9 cellular contexts compared by ENCODE assay signal in genomic region chrX:69137371-69137881, GRCh38. TPM values are rescaled to one million over a fixed set of nuclear protein-coding genes. Genes with fewer than 3 reads are reported as not detected.
DNase-seq lines count a peak whose midpoint lies in the region; ATAC-seq and TF ChIP-seq lines count a peak whose summit lies in the region.
"Had no signal": no experiment of that assay in that cellular context is flagged by ENCODE, and none has a peak within 500 bp of the region (broad histone marks: within the 10 kb centered on the region; RNA-seq: fewer than 3 reads in every experiment).

No MANE protein-coding gene starts in this region.

- H3K9me3 ChIP-seq in HUES6 (ENCODE audit: control insufficient read depth, insufficient read depth, low read depth, low read length) (no peaks in the 10 kb centered on the region), lower lobe of right lung (no peaks in the 10 kb centered on the region), testis (no peaks in the 10 kb centered on the region)

- peaks cover 67% of the 10 kb centered on the region for H3K4me1 ChIP-seq in HUES6 (ENCODE audit: control insufficient read depth, insufficient read depth, low read length)
- no peaks in the 10 kb centered on the region for H3K4me1 ChIP-seq in lower lobe of right lung
- H3K4me1 ChIP-seq in testis: peaks cover 10% of the 10 kb centered on the region

- peaks cover 6% of the 10 kb centered on the region for H3K4me1 Mint-ChIP-seq in endothelial cell (ENCODE audit: unreplicated experiment)
- H3K4me1 Mint-ChIP-seq: activated naive CD4-positive, alpha-beta T cell treated with anti-CD3 and anti-CD28 coated beads, Interleukin-2, amount 50 U/mL, for 24 hours had no signal

- H3K36me3 ChIP-seq in HUES6 (ENCODE audit: control insufficient read depth, insufficient read depth, low read length) (no peaks in the 10 kb centered on the region), lower lobe of right lung (no peaks in the 10 kb centered on the region), testis (ENCODE audit: low read depth, missing control alignments) (no peaks in the 10 kb centered on the region)

- TF ChIP-seq CTCF in endothelial cell (IDR thresholded peaks at IDR 0.05; ENCODE audit: unreplicated experiment) (no peak), lower lobe of right lung (IDR thresholded peaks at IDR 0.05) (no peak), testis (IDR thresholded peaks at IDR 0.05) (no peak)

- DNase-seq in endothelial cell (ENCODE audit: low spot score) (peak; percentile 4), lower lobe of right lung (no peak), testis (peak; percentile 55), cerebellum (ENCODE audit: low spot score) (no peak), globus pallidus (ENCODE audit: low spot score) (no peak), germinal center (ENCODE audit: low spot score) (no peak), GDM1 (lab: John Stamatoyannopoulos, UW) (no peak)

- H3K4me3 Mint-ChIP-seq in endothelial cell (ENCODE audit: unreplicated experiment): no peak overlapping the region
- H3K4me3 Mint-ChIP-seq: activated naive CD4-positive, alpha-beta T cell treated with anti-CD3 and anti-CD28 coated beads, Interleukin-2, amount 50 U/mL, for 24 hours had no signal

- 5% methylated on average over 10 of the region's 10 CpGs; no CpG with 5 or more reads in 1 of the 2 donors for WGBS in testis, 2 donors

- no peaks in the 10 kb centered on the region for H3K9me3 Mint-ChIP-seq in endothelial cell (ENCODE audit: unreplicated experiment)
- H3K9me3 Mint-ChIP-seq: activated naive CD4-positive, alpha-beta T cell treated with anti-CD3 and anti-CD28 coated beads, Interleukin-2, amount 50 U/mL, for 24 hours had no signal

- H3K36me3 Mint-ChIP-seq in endothelial cell (ENCODE audit: low read depth, unreplicated experiment): peaks cover 6% of the 10 kb centered on the region
- H3K36me3 Mint-ChIP-seq: activated naive CD4-positive, alpha-beta T cell treated with anti-CD3 and anti-CD28 coated beads, Interleukin-2, amount 50 U/mL, for 24 hours had no signal

- no peak for TF ChIP-seq POLR2A in testis (IDR thresholded peaks at IDR 0.05)

- no peak overlapping the region for H3K27ac Mint-ChIP-seq in endothelial cell (ENCODE audit: unreplicated experiment)
- H3K27ac Mint-ChIP-seq: activated naive CD4-positive, alpha-beta T cell treated with anti-CD3 and anti-CD28 coated beads, Interleukin-2, amount 50 U/mL, for 24 hours had no signal

- peak overlapping the region; percentile 84 for H3K9ac ChIP-seq in HUES6 (ENCODE audit: low read length)

- H3K4me3 ChIP-seq in HUES6 (ENCODE audit: low read depth, low read length): peak overlapping the region; percentile 50
- peak overlapping the region; percentile 28 for H3K4me3 ChIP-seq in lower lobe of right lung
- H3K4me3 ChIP-seq in testis: peak overlapping the region in 1 of 2 donors; percentile 29

- H3K27me3 ChIP-seq in HUES6 (ENCODE audit: control insufficient read depth, insufficient read depth, low read length) (0 out of 2 replicates have a peak, but pooled peaks cover 4% of the 10 kb centered on the region), lower lobe of right lung (ENCODE audit: low read depth) (no peaks in the 10 kb centered on the region), testis (no peaks in the 10 kb centered on the region)

- ATAC-seq in lower lobe of right lung: peak in 1 of 2 donors; percentile 27

- H3K27me3 Mint-ChIP-seq in endothelial cell (ENCODE audit: unreplicated experiment): no peaks in the 10 kb centered on the region
- H3K27me3 Mint-ChIP-seq: activated naive CD4-positive, alpha-beta T cell treated with anti-CD3 and anti-CD28 coated beads, Interleukin-2, amount 50 U/mL, for 24 hours had no signal

- peak overlapping the region; percentile 94 for H3K27ac ChIP-seq in HUES6 (ENCODE audit: low read depth, low read length)
- H3K27ac ChIP-seq in lower lobe of right lung: peak overlapping the region; percentile 72
- H3K27ac ChIP-seq in testis: peak overlapping the region; percentile 55 to 71

- intact Hi-C loops in lower lobe of right lung (cut with DNase I): no loop called here
- intact Hi-C loops in testis (cut with DNase I; ENCODE audit: low total_unique reads): no loop called here

RNA-seq across cellular contexts. Expression of gene PJA1, which starts 27.8 kb away (rescaled TPM):
- 11.3 TPM for total RNA-seq in endothelial cell (ENCODE audit: unreplicated experiment)
- 21.9 TPM for total RNA-seq in lower lobe of right lung
- 100 to 1,000 TPM in 1 of 2 donors, 10 to 100 TPM in 1; 56.6 to 101 TPM for total RNA-seq in testis
- polyA plus RNA-seq in testis (ENCODE audit: insufficient read depth, low read depth, low replicate concordance): 61.8 TPM
- 64.5 TPM for total RNA-seq in cerebellum

Comparison
In these comparisons a context has a peak if more than half of its experiments do, and no peak if none do; other contexts are left out.
1. DNase-seq: peak in endothelial cell (single experiment) and testis (single experiment); none in lower lobe of right lung (single experiment), cerebellum (single experiment), globus pallidus (single experiment), germinal center (single experiment) and GDM1 (single experiment).
2. Peak in every context shown above with its lines, with median percentiles within 50 percentile points of each other: H3K27ac ChIP-seq.